Comparison of ENCODE assay signal across 7 cellular contexts in the genomic region with DNA sequence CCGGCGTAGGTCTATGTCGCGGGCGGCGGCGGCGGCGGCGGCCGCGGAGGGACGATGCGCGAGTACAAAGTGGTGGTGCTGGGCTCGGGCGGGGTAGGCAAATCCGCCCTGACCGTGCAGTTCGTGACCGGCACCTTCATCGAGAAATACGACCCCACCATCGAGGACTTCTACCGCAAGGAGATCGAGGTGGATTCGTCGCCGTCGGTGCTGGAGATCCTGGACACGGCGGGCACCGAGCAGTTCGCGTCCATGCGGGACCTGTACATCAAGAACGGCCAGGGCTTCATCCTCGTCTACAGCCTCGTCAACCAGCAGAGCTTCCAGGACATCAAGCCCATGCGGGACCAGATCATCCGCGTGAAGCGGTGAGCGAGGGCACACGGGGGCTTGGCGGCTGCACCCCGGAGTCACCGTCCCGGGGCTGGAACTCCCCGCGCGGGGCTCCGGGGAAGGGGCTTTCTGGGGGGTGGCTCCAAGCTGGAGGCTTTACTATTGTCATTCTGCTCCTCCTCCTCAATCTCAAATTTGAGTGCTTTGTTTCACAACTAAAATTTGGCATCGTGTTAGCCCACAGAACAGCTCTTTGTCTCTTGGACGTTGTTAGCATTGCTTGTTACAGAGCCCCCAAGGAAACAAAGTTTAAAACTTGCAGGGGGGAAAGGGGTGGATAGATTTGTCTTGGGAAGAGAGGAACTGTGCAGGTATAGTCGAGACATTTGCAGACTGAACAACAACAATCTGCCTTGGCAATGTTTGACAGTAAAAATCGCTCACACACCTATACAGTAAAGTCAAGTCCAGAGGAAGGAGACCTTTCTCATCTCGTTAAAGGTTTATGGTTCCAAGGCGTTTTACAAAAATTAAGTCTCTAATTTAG. TPM values are rescaled to one million over a fixed set of nuclear protein-coding genes. Genes with fewer than 3 reads are reported as not detected.
DNase-seq lines count a peak whose midpoint lies in the region; ATAC-seq and TF ChIP-seq lines count a peak whose summit lies in the region.

No MANE protein-coding gene starts in this region.

- DNase-seq in SJSA1 (ENCODE audit: low read depth in 1 of 2, low spot score in 2 of 2) (peak; percentile 54 to 57), adrenal gland (peak; percentile 35 to 73 (median 49)), hippocampal formation (lab: John Stamatoyannopoulos, UW) (peak; percentile 22 to 44), sigmoid colon (peak; percentile 78), omental fat pad (ENCODE audit: low spot score) (no peak)

- H3K27me3 ChIP-seq in SJSA1 (replicated peaks) (no peaks in the 10 kb centered on the region), adrenal gland (no peaks in the 10 kb centered on the region), sigmoid colon (no peaks in the 10 kb centered on the region)

- TF ChIP-seq POLR2A in adrenal gland (IDR thresholded peaks at IDR 0.05) (no peak), sigmoid colon (IDR thresholded peaks at IDR 0.05) (no peak)

- 0 to 3% (median 1%) methylated on average over 6 to 59 of the region's 59 CpGs for WGBS in adrenal gland, 4 donors
- 0% methylated on average over 59 of the region's 59 CpGs for WGBS in sigmoid colon, 2 donors

- H3K27ac ChIP-seq in SJSA1 (peak overlapping the region; percentile 5; the same call in 1 of the 2 replicates), adrenal gland (peak overlapping the region in 4 of 5 donors; percentile 66 to 98 (median 80)), sigmoid colon (peak overlapping the region; percentile 99 to 100 (median 100))

- TF ChIP-seq EP300 in sigmoid colon (IDR thresholded peaks at IDR 0.05): no peak

- H3K4me1 ChIP-seq in SJSA1 (replicated peaks) (peaks cover 17% of the 10 kb centered on the region), adrenal gland (replicated peaks in 1 of 2) (peaks cover 4 to 56% of the 10 kb centered on the region in 2 donors), sigmoid colon (peaks cover 0 to 51% (median 30%) of the 10 kb centered on the region in 4 donors)

- intact Hi-C loops in adrenal gland (cut with DNase I): no loop called here
- intact Hi-C loops in sigmoid colon (cut with DNase I): loop anchor here (5.0 kb wide), 6 partner anchors 77 to 1757 kb away; a partner anchor contains a TSS

- H3K4me3 ChIP-seq in SJSA1: peak overlapping the region; percentile 77
- H3K4me3 ChIP-seq in adrenal gland: peak overlapping the region; percentile 18 to 83 (median 55)
- peak overlapping the region; percentile 69 to 83 (median 81) for H3K4me3 ChIP-seq in sigmoid colon

- H3K9me3 ChIP-seq in SJSA1 (replicated peaks) (no peaks in the 10 kb centered on the region), adrenal gland (replicated peaks in 1 of 3) (no peaks in the 10 kb centered on the region), sigmoid colon (no peaks in the 10 kb centered on the region)

- H3K36me3 ChIP-seq in SJSA1 (peaks cover 29% of the 10 kb centered on the region), adrenal gland (replicated peaks in 1 of 2) (no peaks in the 10 kb centered on the region), sigmoid colon (no peaks in the 10 kb centered on the region)

- TF ChIP-seq CTCF in adrenal gland (IDR thresholded peaks at IDR 0.05) (no peak), sigmoid colon (IDR thresholded peaks at IDR 0.05) (no peak), omental fat pad (IDR thresholded peaks at IDR 0.05) (no peak)

- ATAC-seq in GM18867 (IDR thresholded peaks at IDR 0.05; ENCODE audit: unreplicated experiment) (peak; percentile 3), HG03097 (IDR thresholded peaks at IDR 0.05; ENCODE audit: low FRiP score, unreplicated experiment) (peak; percentile 2), omental fat pad (ENCODE audit: low FRiP score) (no peak)

RNA-seq across cellular contexts. Expression of a gene that starts 0.7 kb away (rescaled TPM):
- total RNA-seq in SJSA1 (2014; rRNA removed; shearing (Covaris generic)): 23.4 and 42.9 TPM in 2 replicates
- total RNA-seq in adrenal gland (10 to 100 TPM; 13.0 to 37.9 (median 23.2) TPM), sigmoid colon (10 to 100 TPM; 17.9 to 27.7 (median 21.8) TPM), omental fat pad (10 to 100 TPM; 18.2 to 42.9 (median 29.6) TPM)
- polyA plus RNA-seq in adrenal gland (10 to 100 TPM in 1 of 3 donors, 1 to 10 TPM in 2; 3.6 to 19.9 (median 4.8) TPM), sigmoid colon (10 to 100 TPM in 2 of 3 donors, 1 to 10 TPM in 1; 8.0 to 14.8 (median 11.4) TPM)

Comparison
In these comparisons a context has a peak if more than half of its experiments do, and no peak if none do; other contexts are left out.
1. H3K27ac ChIP-seq: peak in every context shown above with its lines; median percentile 100 in sigmoid colon; 80 in adrenal gland; 5 in SJSA1.